10 cellular contexts compared by ENCODE assay signal in genomic region chr1:5770981-5771765, GRCh38.
DNase-seq lines count a peak whose midpoint lies in the region; TF ChIP-seq lines count a peak whose summit lies in the region.
"Had no signal": no experiment of that assay in that cellular context is flagged by ENCODE, and none has a peak within 500 bp of the region (broad histone marks: within the 10 kb centered on the region; RNA-seq: fewer than 3 reads in every experiment).

No MANE protein-coding gene starts in this region.

- H3K27me3 Mint-ChIP-seq in brain (peaks cover 12% of the 10 kb centered on the region), nephron (ENCODE audit: low read depth) (peaks cover 53% of the 10 kb centered on the region)
- H3K27me3 Mint-ChIP-seq in activated T-helper 1 cell treated with anti-CD3 and anti-CD28 coated beads, Interleukin-12 subunit alpha, Interleukin-12 subunit beta, Interleukin-2, Interleukin-4 antibody, amounts not matched to agents 30 ng/mL and 10 ng/mL and 1 ng/mL, durations not matched to agents 14 hours and 24 hours and 36 hours (ENCODE audit: insufficient read depth), result peaks cover 2% of the 10 kb centered on the region

- H3K27ac Mint-ChIP-seq in brain (peak overlapping the region; percentile 63 to 95 (median 91)), nephron (peak overlapping the region in 2 of 3 experiments; percentile 39 to 61)
- H3K27ac Mint-ChIP-seq in activated T-helper 1 cell treated with anti-CD3 and anti-CD28 coated beads, Interleukin-12 subunit alpha, Interleukin-12 subunit beta, Interleukin-2, Interleukin-4 antibody, amounts not matched to agents 30 ng/mL and 10 ng/mL and 1 ng/mL, durations not matched to agents 14 hours and 24 hours and 36 hours, result no peak overlapping the region
- H3K27ac Mint-ChIP-seq: T-helper 2 cell treated with Interferon-gamma antibody and Interleukin-4, amounts not matched to agents 5 μg/mL and 100 μg/mL, for 36 hours had no signal

- H3K36me3 Mint-ChIP-seq in brain (no peaks in the 10 kb centered on the region), nephron (ENCODE audit: low read depth) (no peaks in the 10 kb centered on the region)
- no peaks in the 10 kb centered on the region for H3K36me3 Mint-ChIP-seq in activated T-helper 1 cell treated with anti-CD3 and anti-CD28 coated beads, Interleukin-12 subunit alpha, Interleukin-12 subunit beta, Interleukin-2, Interleukin-4 antibody, amounts not matched to agents 30 ng/mL and 10 ng/mL and 1 ng/mL, durations not matched to agents 14 hours and 24 hours and 36 hours (ENCODE audit: low read depth)

- H3K9me3 Mint-ChIP-seq in brain (peaks cover 0 to 6% (median 0%) of the 10 kb centered on the region in 5 experiments), nephron (peaks cover 5% of the 10 kb centered on the region)
- no peaks in the 10 kb centered on the region for H3K9me3 Mint-ChIP-seq in activated T-helper 1 cell treated with anti-CD3 and anti-CD28 coated beads, Interleukin-12 subunit alpha, Interleukin-12 subunit beta, Interleukin-2, Interleukin-4 antibody, amounts not matched to agents 30 ng/mL and 10 ng/mL and 1 ng/mL, durations not matched to agents 14 hours and 24 hours and 36 hours
- H3K9me3 Mint-ChIP-seq: T-helper 2 cell treated with Interferon-gamma antibody and Interleukin-4, amounts not matched to agents 5 μg/mL and 100 μg/mL, for 36 hours had no signal

- in situ Hi-C loops in GM13977 (cut with MboI; ENCODE audit: low pct_unique_long_range_greater_than_20kb, low sequenced_read_pairs, unreplicated experiment), result no loop called here

- TF ChIP-seq CTCF in brain (conservative IDR thresholded peaks at IDR 0.05) (no peak), nephron (IDR thresholded peaks at IDR 0.05; ENCODE audit: unreplicated experiment in 3 of 3) (no peak), GM13977 (IDR thresholded peaks at IDR 0.05; ENCODE audit: extremely low read depth, insufficient read depth, missing control alignments) (no peak)

- DNase-seq in DMS79 (lab: John Stamatoyannopoulos, UW) (peak; percentile 97), NCI-H2171 (lab: John Stamatoyannopoulos, UW) (peak; percentile 91), NCI-H2107 treated with DMSO at 0.1 percent for 48 hours (lab: John Stamatoyannopoulos, UW; ENCODE audit: unreplicated experiment) (no peak), GM13977 (ENCODE audit: low spot score) (no peak), T-helper 9 cell (no peak)
- DNase-seq in activated T-helper 1 cell treated with anti-CD3 and anti-CD28 coated beads, Interleukin-12 subunit alpha, Interleukin-12 subunit beta, Interleukin-2, Interleukin-4 antibody, amounts not matched to agents 30 ng/mL and 10 ng/mL and 1 ng/mL, durations not matched to agents 14 hours and 24 hours and 36 hours (ENCODE audit: low spot score), result no peak
- DNase-seq: left colon had no signal

- peaks cover 45% of the 10 kb centered on the region for H3K4me1 Mint-ChIP-seq in brain
- peaks cover 13% of the 10 kb centered on the region for H3K4me1 Mint-ChIP-seq in nephron
- H3K4me1 Mint-ChIP-seq in activated T-helper 1 cell treated with anti-CD3 and anti-CD28 coated beads, Interleukin-12 subunit alpha, Interleukin-12 subunit beta, Interleukin-2, Interleukin-4 antibody, amounts not matched to agents 30 ng/mL and 10 ng/mL and 1 ng/mL, durations not matched to agents 14 hours and 24 hours and 36 hours (ENCODE audit: low read depth), result no peaks in the 10 kb centered on the region

- peak overlapping the region; percentile 65 to 80 (median 72) for H3K4me3 Mint-ChIP-seq in brain
- peak overlapping the region in 2 of 3 experiments; percentile 40 to 70 for H3K4me3 Mint-ChIP-seq in nephron
- no peak overlapping the region for H3K4me3 Mint-ChIP-seq in activated T-helper 1 cell treated with anti-CD3 and anti-CD28 coated beads, Interleukin-12 subunit alpha, Interleukin-12 subunit beta, Interleukin-2, Interleukin-4 antibody, amounts not matched to agents 30 ng/mL and 10 ng/mL and 1 ng/mL, durations not matched to agents 14 hours and 24 hours and 36 hours
- H3K4me3 Mint-ChIP-seq: T-helper 2 cell treated with Interferon-gamma antibody and Interleukin-4, amounts not matched to agents 5 μg/mL and 100 μg/mL, for 36 hours had no signal

- intact Hi-C loops in activated T-helper 1 cell treated with anti-CD3 and anti-CD28 coated beads, Interleukin-12 subunit alpha, Interleukin-12 subunit beta, Interleukin-2, Interleukin-4 antibody, amounts not matched to agents 30 ng/mL and 10 ng/mL and 1 ng/mL, durations not matched to agents 14 hours and 24 hours and 36 hours (cut with micrococcal nuclease), result no loop called here

Comparison
In these comparisons a context has a peak if more than half of its experiments do, and no peak if none do; other contexts are left out.
1. DNase-seq: peak in DMS79 (single experiment) and NCI-H2171 (single experiment); none in NCI-H2107 treated with DMSO at 0.1 percent for 48 hours (single experiment), activated T-helper 1 cell treated with anti-CD3 and anti-CD28 coated beads, Interleukin-12 subunit alpha, Interleukin-12 subunit beta, Interleukin-2, Interleukin-4 antibody, amounts not matched to agents 30 ng/mL and 10 ng/mL and 1 ng/mL, durations not matched to agents 14 hours and 24 hours and 36 hours (single experiment), GM13977 (single experiment) and T-helper 9 cell (single experiment).